6 cellular contexts compared by ENCODE assay signal in the genomic region with DNA sequence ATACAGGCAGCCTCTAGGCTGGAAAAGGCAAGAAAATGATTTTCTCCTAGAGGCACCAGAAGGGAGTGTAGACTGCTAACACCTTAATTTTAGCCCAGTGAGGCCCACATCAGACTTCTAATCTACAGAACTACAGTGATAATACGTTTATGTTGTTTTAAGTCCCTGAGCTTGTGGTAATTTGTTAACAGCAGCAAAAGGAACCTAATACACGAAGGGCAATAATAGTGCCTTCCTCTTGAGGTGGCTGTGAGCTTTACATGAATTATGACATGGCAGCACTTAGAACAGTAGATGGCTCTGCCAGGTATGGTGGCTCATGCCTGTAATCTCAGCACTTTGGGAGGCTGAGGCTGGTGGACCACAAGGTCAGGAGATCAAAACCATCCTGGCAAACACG.
"Had no signal": no experiment of that assay in that cellular context is flagged by ENCODE, and none has a peak within 500 bp of the region (broad histone marks: within the 10 kb centered on the region; RNA-seq: fewer than 3 reads in every experiment).

No MANE protein-coding gene starts in this region.

- H3K4me3 ChIP-seq: GM12878 had no signal

- ATAC-seq: GM12878 had no signal

- DNase-seq: GF-D8 had no signal

- FAIRE-seq: G401.6, GM12892, GM18507, GM19239 had no signal
